19 cellular contexts compared by ENCODE assay signal in genomic region chr16:26178298-26178697, GRCh38.
A peak's percentile ranks its signal among the peaks of the same experiment; 100 is the strongest.
DNase-seq lines count a peak whose midpoint lies in the region; TF ChIP-seq lines count a peak whose summit lies in the region.
"Had no signal": no experiment of that assay in that cellular context is flagged by ENCODE, and none has a peak within 500 bp of the region (broad histone marks: within the 10 kb centered on the region; RNA-seq: fewer than 3 reads in every experiment).

No MANE protein-coding gene starts in this region.

- peaks cover 2% of the 10 kb centered on the region for H3K36me3 Mint-ChIP-seq in endodermal cell (ENCODE audit: low read depth)
- H3K36me3 Mint-ChIP-seq: CD4-positive, CD25-positive, alpha-beta regulatory T cell; CD8-positive, alpha-beta memory T cell; IgD-negative memory B cell had no signal

- no peak overlapping the region for H2AFZ ChIP-seq in smooth muscle cell (ENCODE audit: low read depth)

- H3K27me3 ChIP-seq in HUES6 (ENCODE audit: control insufficient read depth, insufficient read depth, low read length) (no peaks in the 10 kb centered on the region), endodermal cell (ENCODE audit: control insufficient read depth, insufficient read depth, low read length, poor library complexity, severe bottlenecking) (no peaks in the 10 kb centered on the region), smooth muscle cell (ENCODE audit: low read depth) (peaks cover 5% of the 10 kb centered on the region), sigmoid colon (no peaks in the 10 kb centered on the region)
- H3K27me3 ChIP-seq: BE2C had no signal

- H3K27ac ChIP-seq in HUES6 (ENCODE audit: low read depth, low read length) (peak overlapping the region; percentile 65; the same call in 1 of the 2 replicates), endodermal cell (ENCODE audit: low read depth, low read length) (no peak overlapping the region), smooth muscle cell (ENCODE audit: low read depth) (no peak overlapping the region), sigmoid colon (no peak overlapping the region)

- H3K9me3 ChIP-seq in HUES6 (ENCODE audit: control insufficient read depth, insufficient read depth, low read depth, low read length) = peaks cover 37% of the 10 kb centered on the region
- peaks cover 17% of the 10 kb centered on the region for H3K9me3 ChIP-seq in endodermal cell (ENCODE audit: control insufficient read depth, low read length)
- H3K9me3 ChIP-seq in smooth muscle cell (replicated peaks; ENCODE audit: low read depth) = peaks cover 7% of the 10 kb centered on the region
- no peaks in the 10 kb centered on the region for H3K9me3 ChIP-seq in sigmoid colon
- H3K9me3 ChIP-seq: BE2C, HAP-1 had no signal

- H3K9ac ChIP-seq in HUES6 (ENCODE audit: low read length) = no peak overlapping the region
- H3K9ac ChIP-seq in endodermal cell (ENCODE audit: extremely low read depth, low read length, poor library complexity, severe bottlenecking) = no peak overlapping the region
- no peak overlapping the region for H3K9ac ChIP-seq in smooth muscle cell (ENCODE audit: low read depth)

- H3K4me3 Mint-ChIP-seq in endodermal cell = no peak overlapping the region
- H3K4me3 Mint-ChIP-seq: CD4-positive, CD25-positive, alpha-beta regulatory T cell; CD8-positive, alpha-beta memory T cell; IgD-negative memory B cell had no signal

- H3K27ac Mint-ChIP-seq in endodermal cell = no peak overlapping the region
- H3K27ac Mint-ChIP-seq: CD4-positive, CD25-positive, alpha-beta regulatory T cell; CD8-positive, alpha-beta memory T cell; IgD-negative memory B cell had no signal

- H3K27me3 Mint-ChIP-seq in endodermal cell (ENCODE audit: insufficient read depth) = no peaks in the 10 kb centered on the region
- H3K27me3 Mint-ChIP-seq: IgD-negative memory B cell had no signal

- H3F3A ChIP-seq in smooth muscle cell (ENCODE audit: low read depth) = no peaks in the 10 kb centered on the region

- no peak for TF ChIP-seq POLR2A in sigmoid colon (IDR thresholded peaks at IDR 0.05)

- peaks cover 17% of the 10 kb centered on the region for H3K4me1 Mint-ChIP-seq in endodermal cell
- H3K4me1 Mint-ChIP-seq: CD8-positive, alpha-beta memory T cell had no signal

- H3K9me3 Mint-ChIP-seq in endodermal cell = peaks cover 27% of the 10 kb centered on the region
- H3K9me3 Mint-ChIP-seq: CD8-positive, alpha-beta memory T cell had no signal

- no peak overlapping the region for H3K4me3 ChIP-seq in HUES6 (ENCODE audit: low read depth, low read length)
- peak overlapping the region; percentile 32 for H3K4me3 ChIP-seq in endodermal cell (ENCODE audit: low read length)
- no peak overlapping the region for H3K4me3 ChIP-seq in smooth muscle cell
- H3K4me3 ChIP-seq in sigmoid colon = no peak overlapping the region
- H3K4me3 ChIP-seq: GM12878, HAP-1 had no signal

- DNase-seq in endodermal cell (no peak), iPS DF 4.7 (ENCODE audit: extremely low read depth, low spot score) (peak; percentile 16), germinal center (ENCODE audit: low spot score) (no peak), smooth muscle cell (lab: John Stamatoyannopoulos, UW; ENCODE audit: unreplicated experiment) (no peak), SHP77 (lab: John Stamatoyannopoulos, UW) (no peak), sigmoid colon (no peak)
- DNase-seq: BE2C; C1 segment of cervical spinal cord; CD4-positive, CD25-positive, alpha-beta regulatory T cell; CD8-positive, alpha-beta memory T cell; COR-L47; DMS 273 treated with DMSO at 0.1 percent for 48 hours; DMS53; DND-41; EL had no signal

- intact Hi-C loops in sigmoid colon (cut with DNase I) = no loop called here

- no peak for TF ChIP-seq CTCF in endodermal cell (conservative IDR thresholded peaks at IDR 0.05)
- TF ChIP-seq CTCF in smooth muscle cell (IDR thresholded peaks at IDR 0.05; ENCODE audit: borderline replicate concordance, insufficient read depth, poor library complexity, severe bottlenecking) = no peak
- no peak for TF ChIP-seq CTCF in sigmoid colon (IDR thresholded peaks at IDR 0.05)

- TF ChIP-seq EP300 in sigmoid colon (IDR thresholded peaks at IDR 0.05) = no peak

- H3K36me3 ChIP-seq in HUES6 (ENCODE audit: control insufficient read depth, insufficient read depth, low read length) (no peaks in the 10 kb centered on the region), endodermal cell (ENCODE audit: control insufficient read depth, insufficient read depth, low read length) (no peaks in the 10 kb centered on the region), smooth muscle cell (ENCODE audit: low read depth) (no peaks in the 10 kb centered on the region), sigmoid colon (no peaks in the 10 kb centered on the region)
- H3K36me3 ChIP-seq: BE2C, HAP-1 had no signal

- H3K4me1 ChIP-seq in HUES6 (ENCODE audit: control insufficient read depth, insufficient read depth, low read length) (peaks cover 29% of the 10 kb centered on the region), endodermal cell (ENCODE audit: control insufficient read depth, insufficient read depth, low read length) (peaks cover 3% of the 10 kb centered on the region), smooth muscle cell (ENCODE audit: low read depth) (no peaks in the 10 kb centered on the region), sigmoid colon (no peaks in the 10 kb centered on the region)
- H3K4me1 ChIP-seq: BE2C, HAP-1 had no signal

- no peaks in the 10 kb centered on the region for H4K20me1 ChIP-seq in smooth muscle cell (ENCODE audit: low read depth)

- H3K79me2 ChIP-seq in smooth muscle cell (ENCODE audit: low read depth) = no peaks in the 10 kb centered on the region

- H3K4me2 ChIP-seq in smooth muscle cell = no peak overlapping the region

- 80 to 86% methylated on average over 4 to 6 of the region's 6 CpGs for WGBS in endodermal cell (ENCODE audit: insufficient coverage in 1 of 2, insufficient read length in 1 of 2), 2 experiments
- WGBS in smooth muscle cell (ENCODE audit: low lambda C conversion rate) = 56% methylated on average over 6 of the region's 6 CpGs
- 82 to 87% methylated on average over 6 of the region's 6 CpGs for WGBS in sigmoid colon, 2 donors
